Comparison of ENCODE assay signal across 23 cellular contexts in the genomic region with DNA sequence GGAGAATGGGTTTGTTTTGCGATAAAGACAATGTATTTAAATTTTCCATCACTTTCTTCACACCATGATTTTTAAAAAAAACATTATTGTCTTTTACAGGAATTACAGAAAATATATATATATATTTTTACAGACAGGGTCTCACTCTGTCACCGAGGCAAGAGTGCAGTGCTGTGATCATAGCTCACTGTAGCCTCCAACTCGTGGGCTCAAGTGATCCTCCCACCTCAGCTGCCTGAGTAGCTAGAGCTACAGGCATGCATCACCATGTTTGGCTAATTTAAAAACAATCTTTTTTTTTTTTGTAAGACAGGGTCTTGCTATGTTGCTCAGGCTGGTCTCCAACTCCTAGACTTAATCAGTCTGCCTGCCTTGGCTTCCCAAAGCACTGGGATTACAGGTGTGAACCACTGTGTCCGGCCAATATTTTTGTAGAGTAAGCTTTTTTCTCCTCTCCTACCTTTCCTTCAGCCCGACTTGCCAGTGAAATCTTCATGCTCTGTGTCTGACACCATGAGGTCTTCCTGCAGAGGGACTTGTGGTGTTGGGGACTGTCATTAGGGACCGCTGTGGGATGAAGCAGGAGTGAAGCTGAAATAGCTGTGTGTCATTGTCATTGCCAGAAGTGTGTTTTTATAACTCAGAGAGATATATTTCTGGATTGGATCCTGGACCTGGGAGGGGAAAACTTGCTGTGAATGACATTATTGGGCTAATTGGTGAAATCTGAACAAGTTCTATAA. TPM values are rescaled to one million over a fixed set of nuclear protein-coding genes. Genes with fewer than 3 reads are reported as not detected.
DNase-seq lines count a peak whose midpoint lies in the region; ATAC-seq and TF ChIP-seq lines count a peak whose summit lies in the region.
"Had no signal": no experiment of that assay in that cellular context is flagged by ENCODE, and none has a peak within 500 bp of the region (broad histone marks: within the 10 kb centered on the region; RNA-seq: fewer than 3 reads in every experiment).

No MANE protein-coding gene starts in this region.

- no peaks in the 10 kb centered on the region for H4K20me1 ChIP-seq in GM23248 (ENCODE audit: insufficient read depth)

- H3K4me1 Mint-ChIP-seq in nephron progenitor cell, result peaks cover 20% of the 10 kb centered on the region
- H3K4me1 Mint-ChIP-seq: activated CD4-positive, alpha-beta memory T cell treated with anti-CD3 and anti-CD28 coated beads, Interleukin-2, amount 10 ng/mL, durations not matched to agents 7 days and 5 days; activated naive CD4-positive, alpha-beta T cell treated with anti-CD3 and anti-CD28 coated beads, Interleukin-2, amount 50 U/mL, for 24 hours; neural crest cell had no signal

- no peaks in the 10 kb centered on the region for H3K9me3 Mint-ChIP-seq in nephron progenitor cell
- H3K9me3 Mint-ChIP-seq: activated CD4-positive, alpha-beta memory T cell treated with anti-CD3 and anti-CD28 coated beads, Interleukin-2, amount 10 ng/mL, durations not matched to agents 7 days and 5 days; activated naive CD4-positive, alpha-beta T cell treated with anti-CD3 and anti-CD28 coated beads, Interleukin-2, amount 50 U/mL, for 24 hours; activated T-helper 2 cell treated with anti-CD3 and anti-CD28 coated beads, Interferon-gamma antibody, Interleukin-2, Interleukin-4, amounts not matched to agents 10 μg/mL and 5 μg/mL and 100 μg/mL, durations not matched to agents 14 hours and 24 hours and 36 hours; CD4-positive, alpha-beta T cell; dendritic cell treated with granulocyte-macrophage colony-stimulating factor and Interleukin-4, amounts not matched to agents 40 ng/mL and 50 ng/mL, for 4 days; neural crest cell had no signal

- in situ Hi-C loops in GM23248 (cut with MboI), result no loop called here

- H3K4me1 ChIP-seq in GM23248 (ENCODE audit: insufficient read depth) (0 out of 2 replicates have a peak, but pooled peaks cover 4% of the 10 kb centered on the region), body of pancreas (peaks cover 53% of the 10 kb centered on the region)
- H3K4me1 ChIP-seq: sigmoid colon had no signal

- 56 to 60% methylated on average over 6 of the region's 6 CpGs for WGBS in GM23248 (ENCODE audit: low coverage in 1 of 2, low lambda C conversion rate in 2 of 2, missing lambda C conversion rate in 2 of 2), 2 experiments
- WGBS in body of pancreas, 2 donors, result 55 to 59% methylated on average over 6 of the region's 6 CpGs

- H3K4me3 ChIP-seq in GM23248 (no peak overlapping the region), body of pancreas (no peak overlapping the region)
- H3K4me3 ChIP-seq: GM12878, lung, Peyer's patch, sigmoid colon had no signal

- H3K9me2 ChIP-seq in GM23248 (ENCODE audit: insufficient read depth), result no peaks in the 10 kb centered on the region

- peaks cover 15% of the 10 kb centered on the region; the same call in 1 of the 2 replicates for H3F3A ChIP-seq in GM23248 (ENCODE audit: insufficient read depth)

- DNase-seq in GM23248, result peak; percentile 35
- DNase-seq in body of pancreas, result no peak
- DNase-seq in Right ventricle myocardium superior, result no peak
- no peak for DNase-seq in nephron progenitor cell
- DNase-seq in NCI-H2171 (lab: John Stamatoyannopoulos, UW), result no peak
- DNase-seq in AG08396 (ENCODE audit: low spot score), result no peak
- no peak for DNase-seq in posterior cingulate gyrus
- DNase-seq: activated CD4-positive, alpha-beta memory T cell treated with anti-CD3 and anti-CD28 coated beads, Interleukin-2, amount 10 ng/mL, durations not matched to agents 7 days and 5 days; caudate nucleus; CD4-positive, alpha-beta T cell; EL; NCI-H1092 treated with DMSO at 0.1 percent for 48 hours; NCI-H187; Peyer's patch; sigmoid colon; stimulated activated naive CD8-positive, alpha-beta T cell treated with anti-CD3 and anti-CD28 coated beads, Interleukin-15, Interleukin-2, amounts not matched to agents 100 U/mL and 50 U/mL, for 24 hours had no signal

- H3K27me3 ChIP-seq in GM23248 (replicated peaks; ENCODE audit: insufficient read depth) (no peaks in the 10 kb centered on the region), body of pancreas (no peaks in the 10 kb centered on the region)
- H3K27me3 ChIP-seq: Peyer's patch had no signal

- no peak overlapping the region for H3K4me3 Mint-ChIP-seq in nephron progenitor cell
- H3K4me3 Mint-ChIP-seq: activated CD4-positive, alpha-beta memory T cell treated with anti-CD3 and anti-CD28 coated beads, Interleukin-2, amount 10 ng/mL, durations not matched to agents 7 days and 5 days; activated naive CD4-positive, alpha-beta T cell treated with anti-CD3 and anti-CD28 coated beads, Interleukin-2, amount 50 U/mL, for 24 hours; CD4-positive, alpha-beta T cell; dendritic cell treated with granulocyte-macrophage colony-stimulating factor and Interleukin-4, amounts not matched to agents 40 ng/mL and 50 ng/mL, for 4 days; neural crest cell had no signal

- H2AFZ ChIP-seq in GM23248, result no peak overlapping the region

- H3K9ac ChIP-seq in GM23248, result no peak overlapping the region

- H3K36me3 ChIP-seq in GM23248 (ENCODE audit: low read depth) (peaks cover 37% of the 10 kb centered on the region), body of pancreas (replicated peaks in 1 of 2; ENCODE audit: insufficient read depth in 1 of 2, low read depth in 2 of 2) (peaks cover 0 to 4% of the 10 kb centered on the region in 2 donors)
- H3K36me3 ChIP-seq: sigmoid colon had no signal

- peak overlapping the region; percentile 72 for H3K27ac Mint-ChIP-seq in nephron progenitor cell
- H3K27ac Mint-ChIP-seq: activated CD4-positive, alpha-beta memory T cell treated with anti-CD3 and anti-CD28 coated beads, Interleukin-2, amount 10 ng/mL, durations not matched to agents 7 days and 5 days; activated naive CD4-positive, alpha-beta T cell treated with anti-CD3 and anti-CD28 coated beads, Interleukin-2, amount 50 U/mL, for 24 hours; activated T-helper 2 cell treated with anti-CD3 and anti-CD28 coated beads, Interferon-gamma antibody, Interleukin-2, Interleukin-4, amounts not matched to agents 10 μg/mL and 5 μg/mL and 100 μg/mL, durations not matched to agents 14 hours and 24 hours and 36 hours; CD4-positive, alpha-beta T cell; dendritic cell treated with granulocyte-macrophage colony-stimulating factor and Interleukin-4, amounts not matched to agents 40 ng/mL and 50 ng/mL, for 4 days had no signal

- no peaks in the 10 kb centered on the region for H3K9me3 ChIP-seq in GM23248 (ENCODE audit: low read depth)
- H3K9me3 ChIP-seq in body of pancreas, result no peaks in the 10 kb centered on the region
- H3K9me3 ChIP-seq: Peyer's patch, sigmoid colon had no signal

- TF ChIP-seq CTCF in body of pancreas (IDR thresholded peaks at IDR 0.05) (no peak), nephron progenitor cell (IDR thresholded peaks at IDR 0.05) (no peak)

- H3K79me2 ChIP-seq in GM23248 (ENCODE audit: insufficient read depth), result peaks cover 83% of the 10 kb centered on the region

- H3K36me3 Mint-ChIP-seq in nephron progenitor cell (ENCODE audit: low read depth), result peaks cover 47% of the 10 kb centered on the region
- H3K36me3 Mint-ChIP-seq: activated naive CD4-positive, alpha-beta T cell treated with anti-CD3 and anti-CD28 coated beads, Interleukin-2, amount 50 U/mL, for 24 hours had no signal

- H3K27ac ChIP-seq in GM23248 (no peak overlapping the region), body of pancreas (peak overlapping the region in 3 of 4 donors; percentile 71 to 81 (median 74))
- H3K27ac ChIP-seq: Peyer's patch, sigmoid colon had no signal

- intact Hi-C loops in body of pancreas (cut with DNase I), result no loop called here
- intact Hi-C loops in Right ventricle myocardium superior (cut with DNase I), result no loop called here
- intact Hi-C loops in posterior cingulate gyrus (cut with DNase I), result no loop called here

- TF ChIP-seq POLR2A in body of pancreas (IDR thresholded peaks at IDR 0.05), result no peak

- no peaks in the 10 kb centered on the region for H3K27me3 Mint-ChIP-seq in nephron progenitor cell (ENCODE audit: low read depth, poor library complexity)

- ATAC-seq in body of pancreas (no peak), Right ventricle myocardium superior (ENCODE audit: poor library complexity) (peak; percentile 50), HG02852 (IDR thresholded peaks at IDR 0.05; ENCODE audit: unreplicated experiment) (no peak)
- ATAC-seq: GM12878; stimulated activated naive CD8-positive, alpha-beta T cell treated with anti-CD3 and anti-CD28 coated beads, Interleukin-15, Interleukin-2, amounts not matched to agents 100 U/mL and 50 U/mL, for 24 hours had no signal

- H3K4me2 ChIP-seq in GM23248 (ENCODE audit: unreplicated experiment), result no peak overlapping the region

RNA-seq across cellular contexts. Expression of gene DSP, which starts 13.2 kb away (rescaled TPM):
- total RNA-seq in GM23248 (2014; rRNA removed; shearing (Covaris generic)), result 108 and 110 TPM in 2 replicates
- 76.4 and 78.1 TPM in 2 replicates for polyA plus RNA-seq in GM23248 (2016; fragmentation: Nextera tagmentation; extraction: Ambion mirVana)
- total RNA-seq in body of pancreas, result 100 to 1,000 TPM in 1 of 2 donors, 10 to 100 TPM in 1; 85.0 to 127 TPM
- 350 TPM for total RNA-seq in Right ventricle myocardium superior

RNA-seq across cellular contexts. Expression of gene SNRNP48, which starts 35.3 kb away (rescaled TPM):
- total RNA-seq in GM23248 (2014; rRNA removed; shearing (Covaris generic)), result 9.9 and 13.1 TPM in 2 replicates
- polyA plus RNA-seq in GM23248 (2016; fragmentation: Nextera tagmentation; extraction: Ambion mirVana), result 9.7 and 11.5 TPM in 2 replicates
- total RNA-seq in body of pancreas (10 to 100 TPM in 1 of 2 donors, 1 to 10 TPM in 1; 8.6 to 18.7 TPM), Right ventricle myocardium superior (17.5 TPM)
